Comparison of ENCODE assay signal across 8 cellular contexts in the genomic region with DNA sequence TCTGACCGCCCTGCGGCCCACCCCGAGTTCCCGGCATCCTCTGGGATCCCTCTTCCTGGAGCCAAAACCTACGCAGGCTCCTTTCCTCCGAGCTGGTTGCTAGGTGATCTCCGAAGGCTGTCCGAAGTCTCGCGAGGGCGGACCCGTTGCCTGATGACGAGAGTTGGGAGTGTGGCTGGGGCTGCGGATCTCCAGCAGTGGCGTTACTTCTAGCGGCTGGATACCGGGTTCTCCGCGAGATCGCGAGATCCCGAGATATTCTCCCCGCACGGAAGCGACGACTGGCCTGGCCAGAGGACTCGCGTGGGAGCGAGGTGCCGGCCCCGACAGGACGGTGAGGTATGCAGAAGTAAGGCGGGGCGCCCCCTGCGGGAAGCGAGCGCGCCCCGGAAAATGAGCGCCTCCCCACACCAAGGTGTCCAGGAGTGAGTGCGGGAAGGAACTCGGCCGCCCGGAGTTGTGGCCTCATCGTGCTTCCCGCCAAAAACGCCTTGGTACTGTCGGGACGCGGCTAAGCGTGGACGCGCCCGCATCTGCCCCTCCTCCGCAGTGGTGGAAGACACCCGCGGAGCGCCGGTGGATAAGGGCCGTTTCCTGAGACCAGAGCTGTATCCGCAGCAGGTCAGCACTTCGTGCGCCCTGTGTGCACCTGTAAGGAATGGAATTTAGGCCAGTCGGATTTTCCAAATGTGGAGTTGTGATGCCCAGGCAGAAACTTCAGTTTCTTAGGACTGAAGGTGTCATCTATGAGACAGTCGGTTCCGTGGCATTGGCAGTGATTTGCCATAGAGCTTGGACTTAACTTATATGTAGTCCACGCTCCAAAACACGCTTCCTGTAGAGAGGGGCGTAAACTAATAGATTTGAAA. TPM values are rescaled to one million over a fixed set of nuclear protein-coding genes. Genes with fewer than 3 reads are reported as not detected.
DNase-seq lines count a peak whose midpoint lies in the region; ATAC-seq and TF ChIP-seq lines count a peak whose summit lies in the region.

A gene (plus strand): TSS at position 146 of the 869 bp plus-strand sequence. CDS start 1,426 bp downstream, outside the sequence.

- intact Hi-C loops in transverse colon (cut with DNase I; ENCODE audit: low total_unique reads): no loop called here

- no peaks in the 10 kb centered on the region for H3K36me3 ChIP-seq in cardiac muscle cell
- H3K36me3 ChIP-seq in parathyroid adenoma (ENCODE audit: control insufficient read depth, insufficient read depth, low read length): no peaks in the 10 kb centered on the region
- H3K36me3 ChIP-seq in transverse colon: no peaks in the 10 kb centered on the region

- H3K79me2 ChIP-seq in parathyroid adenoma: no peaks in the 10 kb centered on the region

- no peak for TF ChIP-seq EP300 in transverse colon (IDR thresholded peaks at IDR 0.05; ENCODE audit: low read depth)

- H3K9ac ChIP-seq in parathyroid adenoma: peak within 1 kb of the TSS; percentile 0

- peak; percentile 89 for ATAC-seq in HG02623 (IDR thresholded peaks at IDR 0.05; ENCODE audit: unreplicated experiment)

- peak within 1 kb of the TSS; percentile 87 for H2AFZ ChIP-seq in parathyroid adenoma

- peak; percentile 66 for TF ChIP-seq CTCF in GM12864 (IDR thresholded peaks at IDR 0.05; ENCODE audit: low read depth, low read length, missing control alignments)
- TF ChIP-seq CTCF in cardiac muscle cell (IDR thresholded peaks at IDR 0.05; ENCODE audit: low read depth, low read length): peak; percentile 63
- TF ChIP-seq CTCF in parathyroid adenoma (IDR thresholded peaks at IDR 0.05): peak; percentile 63
- peak; percentile 56 to 80 (median 66) for TF ChIP-seq CTCF in transverse colon (IDR thresholded peaks at IDR 0.05)

- H3K4me3 ChIP-seq in GM12864 (ENCODE audit: low read depth, low read length) (peak within 1 kb of the TSS; percentile 86), cardiac muscle cell (peak within 1 kb of the TSS; percentile 73), parathyroid adenoma (ENCODE audit: low read depth, low read length) (peak within 1 kb of the TSS; percentile 86), transverse colon (peak within 1 kb of the TSS; percentile 52 to 74 (median 70))

- 0% methylated on average over 60 of the region's 69 CpGs; no CpG with 5 or more reads in 1 of the 2 donors for WGBS in transverse colon (ENCODE audit: low coverage in 1 of 2), 2 donors

- H3K27me3 ChIP-seq in cardiac muscle cell (no peaks in the 10 kb centered on the region), parathyroid adenoma (ENCODE audit: control insufficient read depth, insufficient read depth, low read length) (no peaks in the 10 kb centered on the region), transverse colon (no peaks in the 10 kb centered on the region)

- H3K27ac ChIP-seq in cardiac muscle cell: peak within 1 kb of the TSS; percentile 71
- H3K27ac ChIP-seq in parathyroid adenoma: peak within 1 kb of the TSS; percentile 81
- H3K27ac ChIP-seq in transverse colon: peak within 1 kb of the TSS; percentile 81 to 93 (median 89)

- peak within 1 kb of the TSS; percentile 75 for H3K4me2 ChIP-seq in parathyroid adenoma (ENCODE audit: low read length)

- TF ChIP-seq POLR2A in transverse colon (IDR thresholded peaks at IDR 0.05): peak; percentile 55

- H3K9me3 ChIP-seq in cardiac muscle cell (ENCODE audit: low read depth) (no peaks in the 10 kb centered on the region), parathyroid adenoma (ENCODE audit: control insufficient read depth, low read length) (no peaks in the 10 kb centered on the region), transverse colon (no peaks in the 10 kb centered on the region)

- H3K4me1 ChIP-seq in cardiac muscle cell (ENCODE audit: low read depth) (no peaks in the 10 kb centered on the region), parathyroid adenoma (peaks cover 2% of the 10 kb centered on the region), transverse colon (peaks cover 4 to 27% (median 12%) of the 10 kb centered on the region in 4 donors)

- peak; percentile 84 for DNase-seq in GM12864 (ENCODE audit: low read depth)
- DNase-seq in NCI-H1092 treated with DMSO at 0.1 percent for 48 hours (lab: John Stamatoyannopoulos, UW): peak; percentile 98
- peak; percentile 88 for DNase-seq in SKM-1 (lab: John Stamatoyannopoulos, UW; ENCODE audit: unreplicated experiment)
- DNase-seq in activated naive CD8-positive, alpha-beta T cell treated with anti-CD3 and anti-CD28 coated beads, Interleukin-2, amount 50 U/mL, for 16 hours (ENCODE audit: low read depth, low spot score): peak; percentile 84
- peak; percentile 98 for DNase-seq in cardiac muscle cell (ENCODE audit: low read depth in 1 of 2, low spot score in 1 of 2)
- peak; percentile 96 for DNase-seq in transverse colon

- in situ Hi-C loops in transverse colon (cut with MboI; ENCODE audit: low pct_ligation_motif_present in 1 of 4, low pct_unique_long_range_greater_than_20kb in 1 of 4, low sequenced_read_pairs in 3 of 4): no loop called here

RNA-seq across cellular contexts. Expression of the gene that starts here (rescaled TPM):
- total RNA-seq in cardiac muscle cell (1.4 and 1.7 TPM in 2 replicates), transverse colon (1 to 10 TPM in 2 of 4 donors, under 1 TPM in 1, not detected in 1; 0.41 to 2.6 (median 1.1) TPM)
- polyA plus RNA-seq in cardiac muscle cell: 3.8 and 6.6 TPM in 2 replicates

Comparison
In these comparisons a context has a peak if more than half of its experiments do, and no peak if none do; other contexts are left out.
1. Peak in every context shown above with its lines: DNase-seq, ATAC-seq, H3K4me3 ChIP-seq and H3K27ac ChIP-seq.